ENCODE assay signal across 11 cellular contexts in genomic region chr6:132259070-132259469, GRCh38.
A peak's percentile ranks its signal among the peaks of the same experiment; 100 is the strongest.
DNase-seq lines count a peak whose midpoint lies in the region; ATAC-seq and TF ChIP-seq lines count a peak whose summit lies in the region.
"Had no signal": no experiment of that assay in that cellular context is flagged by ENCODE, and none has a peak within 500 bp of the region (broad histone marks: within the 10 kb centered on the region; RNA-seq: fewer than 3 reads in every experiment).

No MANE protein-coding gene starts in this region.

- DNase-seq in EH (ENCODE audit: low read depth) (peak; percentile 61), LNCaP clone FGC (ENCODE audit: low read depth) (no peak), cerebellar cortex (ENCODE audit: low spot score) (peak; percentile 9), mesenchymal stem cell (peak; percentile 37), thyroid gland (no peak)
- DNase-seq in activated CD4-positive, alpha-beta memory T cell treated with anti-CD3 and anti-CD28 coated beads for 36 hours: no peak
- DNase-seq: activated naive CD8-positive, alpha-beta T cell treated with anti-CD3 and anti-CD28 coated beads, Interleukin-2, amount 10 ng/mL, durations not matched to agents 7 days and 5 days; NCI-H510A treated with DMSO at 0.1 percent for 48 hours; WERI-Rb-1 had no signal

- ATAC-seq in GM21447 (IDR thresholded peaks at IDR 0.05; ENCODE audit: unreplicated experiment) (no peak), HG03521 (IDR thresholded peaks at IDR 0.05; ENCODE audit: unreplicated experiment) (no peak)

- no peak overlapping the region for H4K91ac ChIP-seq in mesenchymal stem cell (ENCODE audit: low read length)

- H3K27ac ChIP-seq in mesenchymal stem cell (ENCODE audit: low read length, poor library complexity, severe bottlenecking) (no peak overlapping the region), thyroid gland (no peak overlapping the region)
- H3K27ac ChIP-seq: WERI-Rb-1 had no signal

- 79% methylated on average over 2 of the region's 2 CpGs for WGBS in mesenchymal stem cell
- 36 to 42% methylated on average over 2 of the region's 2 CpGs for WGBS in thyroid gland, 2 donors

- no peaks in the 10 kb centered on the region for H3K9me3 ChIP-seq in mesenchymal stem cell (ENCODE audit: control insufficient read depth, low read length)
- H3K9me3 ChIP-seq in thyroid gland: no peaks in the 10 kb centered on the region

- H3K27ac Mint-ChIP-seq in activated CD4-positive, alpha-beta memory T cell treated with anti-CD3 and anti-CD28 coated beads for 36 hours: no peak overlapping the region
- H3K27ac Mint-ChIP-seq: activated naive CD8-positive, alpha-beta T cell treated with anti-CD3 and anti-CD28 coated beads, Interleukin-2, amount 10 ng/mL, durations not matched to agents 7 days and 5 days had no signal

- H2AK5ac ChIP-seq in mesenchymal stem cell (ENCODE audit: low read length, severe bottlenecking): no peak overlapping the region

- H3K4me1 ChIP-seq in mesenchymal stem cell (ENCODE audit: control insufficient read depth, insufficient read depth, low read depth, low read length): no peaks in the 10 kb centered on the region
- no peaks in the 10 kb centered on the region for H3K4me1 ChIP-seq in thyroid gland

- no peaks in the 10 kb centered on the region for H3K4me1 Mint-ChIP-seq in activated CD4-positive, alpha-beta memory T cell treated with anti-CD3 and anti-CD28 coated beads for 36 hours (ENCODE audit: low read depth)
- H3K4me1 Mint-ChIP-seq: activated naive CD8-positive, alpha-beta T cell treated with anti-CD3 and anti-CD28 coated beads, Interleukin-2, amount 10 ng/mL, durations not matched to agents 7 days and 5 days had no signal

- no peak overlapping the region for H3K4me3 Mint-ChIP-seq in activated CD4-positive, alpha-beta memory T cell treated with anti-CD3 and anti-CD28 coated beads for 36 hours
- H3K4me3 Mint-ChIP-seq: activated naive CD8-positive, alpha-beta T cell treated with anti-CD3 and anti-CD28 coated beads, Interleukin-2, amount 10 ng/mL, durations not matched to agents 7 days and 5 days had no signal

- no peaks in the 10 kb centered on the region for H3K27me3 ChIP-seq in mesenchymal stem cell (ENCODE audit: control insufficient read depth in 1 of 2, insufficient read depth in 1 of 2, low read length in 2 of 2)
- no peaks in the 10 kb centered on the region for H3K27me3 ChIP-seq in thyroid gland

- H4K8ac ChIP-seq in mesenchymal stem cell (ENCODE audit: low read length): no peak overlapping the region

- H3K9ac ChIP-seq in mesenchymal stem cell (ENCODE audit: low read length): no peak overlapping the region

- no peaks in the 10 kb centered on the region for H3K79me1 ChIP-seq in mesenchymal stem cell (replicated peaks; ENCODE audit: low read length, poor library complexity, severe bottlenecking)

- no peak overlapping the region for H3K18ac ChIP-seq in mesenchymal stem cell (ENCODE audit: low read depth in 1 of 2, low read length in 2 of 2)

- H3K14ac ChIP-seq in mesenchymal stem cell (ENCODE audit: low read length in 2 of 2): no peak overlapping the region

- H2BK12ac ChIP-seq in mesenchymal stem cell (ENCODE audit: low read length in 2 of 2): no peak overlapping the region

- CTCF ChIA-PET in activated CD4-positive, alpha-beta memory T cell treated with anti-CD3 and anti-CD28 coated beads for 36 hours (lab: Charles Lee): interaction anchor here (1.2 to 3.7 kb wide), 2 partner anchors 21 to 344 kb away, joined by 4 to 20 read pairs; no protein-coding TSS in a partner anchor

- H2BK120ac ChIP-seq in mesenchymal stem cell (ENCODE audit: low read depth, low read length): no peak overlapping the region

- no peak for TF ChIP-seq POLR2A in thyroid gland (IDR thresholded peaks at IDR 0.05)

- intact Hi-C loops in thyroid gland (cut with DNase I): no loop called here
- intact Hi-C loops in activated CD4-positive, alpha-beta memory T cell treated with anti-CD3 and anti-CD28 coated beads for 36 hours (cut with micrococcal nuclease): no loop called here

- H3K4me2 ChIP-seq in mesenchymal stem cell (ENCODE audit: low read length, poor library complexity, severe bottlenecking): no peak overlapping the region

- H2BK15ac ChIP-seq in mesenchymal stem cell (ENCODE audit: low read depth, poor library complexity, severe bottlenecking): no peak overlapping the region

- H2AFZ ChIP-seq in mesenchymal stem cell (ENCODE audit: low read depth, low read length): no peak overlapping the region

- H3K4ac ChIP-seq in mesenchymal stem cell (ENCODE audit: low read depth in 1 of 2, low read length in 2 of 2): no peak overlapping the region

- TF ChIP-seq CTCF in LNCaP clone FGC (IDR thresholded peaks at IDR 0.05; ENCODE audit: control insufficient read depth, extremely low read depth, insufficient read depth) (peak; percentile 40; the same call in 1 of the 2 replicates), thyroid gland (IDR thresholded peaks at IDR 0.05) (no peak)

- no peak overlapping the region for H3K23ac ChIP-seq in mesenchymal stem cell (ENCODE audit: low read length in 2 of 2)

- H3K36me3 ChIP-seq in mesenchymal stem cell (ENCODE audit: control insufficient read depth in 1 of 2, insufficient read depth in 2 of 2, low read depth in 1 of 2, low read length in 2 of 2) (no peaks in the 10 kb centered on the region), thyroid gland (no peaks in the 10 kb centered on the region)
- H3K36me3 ChIP-seq: WERI-Rb-1 had no signal

- POLR2A ChIA-PET in activated CD4-positive, alpha-beta memory T cell treated with anti-CD3 and anti-CD28 coated beads for 36 hours (lab: Charles Lee): no interaction called here

- no peaks in the 10 kb centered on the region for H3K36me3 Mint-ChIP-seq in activated CD4-positive, alpha-beta memory T cell treated with anti-CD3 and anti-CD28 coated beads for 36 hours
- H3K36me3 Mint-ChIP-seq: activated naive CD8-positive, alpha-beta T cell treated with anti-CD3 and anti-CD28 coated beads, Interleukin-2, amount 10 ng/mL, durations not matched to agents 7 days and 5 days had no signal

- H2BK5ac ChIP-seq in mesenchymal stem cell (ENCODE audit: low read depth, low read length, poor library complexity, severe bottlenecking): no peak overlapping the region

- no peak overlapping the region for H3K4me3 ChIP-seq in LNCaP clone FGC (ENCODE audit: low read depth, low read length)
- H3K4me3 ChIP-seq in mesenchymal stem cell (ENCODE audit: insufficient read depth in 1 of 2, low read depth in 1 of 2, low read length in 2 of 2): no peak overlapping the region
- no peak overlapping the region for H3K4me3 ChIP-seq in thyroid gland (replicated peaks in 1 of 3)

- H3K27me3 Mint-ChIP-seq in activated CD4-positive, alpha-beta memory T cell treated with anti-CD3 and anti-CD28 coated beads for 36 hours: peaks cover 13% of the 10 kb centered on the region

- H3K9me3 Mint-ChIP-seq in activated CD4-positive, alpha-beta memory T cell treated with anti-CD3 and anti-CD28 coated beads for 36 hours: no peaks in the 10 kb centered on the region
- H3K9me3 Mint-ChIP-seq: activated naive CD8-positive, alpha-beta T cell treated with anti-CD3 and anti-CD28 coated beads, Interleukin-2, amount 10 ng/mL, durations not matched to agents 7 days and 5 days had no signal

Comparison
In these comparisons a context has a peak if more than half of its experiments do, and no peak if none do; other contexts are left out.
1. DNase-seq: peak in EH (single experiment), cerebellar cortex (single experiment) and mesenchymal stem cell (single experiment); none in LNCaP clone FGC (single experiment), thyroid gland (0 of 2) and activated CD4-positive, alpha-beta memory T cell treated with anti-CD3 and anti-CD28 coated beads for 36 hours (single experiment).